18 cellular contexts compared by ENCODE assay signal in genomic region chr2:84768840-84769239, GRCh38.
DNase-seq lines count a peak whose midpoint lies in the region; ATAC-seq, FAIRE-seq and TF ChIP-seq lines count a peak whose summit lies in the region.
"Had no signal": no experiment of that assay in that cellular context is flagged by ENCODE, and none has a peak within 500 bp of the region (broad histone marks: within the 10 kb centered on the region; RNA-seq: fewer than 3 reads in every experiment).

No MANE protein-coding gene starts in this region.

- peaks cover 5% of the 10 kb centered on the region for H3K4me1 Mint-ChIP-seq in MCF 10A (ENCODE audit: insufficient read depth, unreplicated experiment)
- H3K4me1 Mint-ChIP-seq: IgD-negative memory B cell had no signal

- POLR2A ChIA-PET in MCF 10A (lab: Yijun Ruan, JAX), result no interaction called here

- H3K9me3 Mint-ChIP-seq in MCF 10A (ENCODE audit: unreplicated experiment), result peaks cover 19% of the 10 kb centered on the region

- intact Hi-C loops in MCF 10A (cut with micrococcal nuclease), result no loop called here
- intact Hi-C loops in breast epithelium (cut with DNase I; ENCODE audit: low total_unique reads), result no loop called here
- intact Hi-C loops in mammary epithelial cell (cut with micrococcal nuclease), result no loop called here

- DNase-seq in MCF 10A (ENCODE audit: unreplicated experiment) (peak; percentile 46), breast epithelium (ENCODE audit: low spot score in 2 of 2) (no peak), mammary epithelial cell (peak; percentile 54), keratinocyte (ENCODE audit: low read depth, low spot score) (peak; percentile 1), GM10266 (ENCODE audit: extremely low spot score) (no peak), CD1c-positive myeloid dendritic cell (ENCODE audit: extremely low spot score) (no peak)
- DNase-seq: CD4-positive, alpha-beta T cell; COR-L47; NCI-H187; NCI-H446 treated with DMSO at 0.1 percent for 48 hours; NCI-H526 treated with DMSO at 0.1 percent for 48 hours; T-cell had no signal

- H3K9ac ChIP-seq in mammary epithelial cell (ENCODE audit: insufficient read depth, low read length) (no peak overlapping the region), keratinocyte (ENCODE audit: control insufficient read depth, extremely low read depth, insufficient read depth, low read length) (no peak overlapping the region)

- no TSS peak for BruUV-seq in MCF 10A (replicated peaks; lab: Mats Ljungman, UMichigan)
- BruUV-seq in mammary epithelial cell (replicated peaks; lab: Mats Ljungman, UMichigan), result no TSS peak

- H3K4me3 ChIP-seq in breast epithelium, result no peak overlapping the region
- no peak overlapping the region for H3K4me3 ChIP-seq in mammary epithelial cell (replicated peaks in 1 of 3; ENCODE audit: insufficient read depth in 1 of 3, low read depth in 2 of 3, low read length in 3 of 3)
- no peak overlapping the region for H3K4me3 ChIP-seq in keratinocyte (ENCODE audit: control insufficient read depth in 2 of 3, extremely low read depth in 1 of 3, insufficient read depth in 2 of 3, low read depth in 1 of 3, low read length in 3 of 3)
- H3K4me3 ChIP-seq: SJCRH30 had no signal

- H3K27ac Mint-ChIP-seq in MCF 10A (ENCODE audit: low read depth, unreplicated experiment), result no peak overlapping the region
- H3K27ac Mint-ChIP-seq: CD4-positive, alpha-beta T cell had no signal

- H4K20me1 ChIP-seq in mammary epithelial cell (ENCODE audit: insufficient read depth, low read length), result no peaks in the 10 kb centered on the region
- no peaks in the 10 kb centered on the region for H4K20me1 ChIP-seq in keratinocyte (ENCODE audit: control insufficient read depth, extremely low read depth, insufficient read depth, low read length)

- H3K36me3 ChIP-seq in breast epithelium, result peaks cover 6% of the 10 kb centered on the region
- H3K36me3 ChIP-seq in mammary epithelial cell (ENCODE audit: insufficient read depth, low read length), result no peaks in the 10 kb centered on the region
- no peaks in the 10 kb centered on the region for H3K36me3 ChIP-seq in keratinocyte (ENCODE audit: control insufficient read depth in 2 of 2, extremely low read depth in 1 of 2, insufficient read depth in 2 of 2, low read length in 2 of 2)
- H3K36me3 ChIP-seq: SJCRH30 had no signal

- H3K27ac ChIP-seq in breast epithelium (no peak overlapping the region), mammary epithelial cell (ENCODE audit: insufficient read depth, low read depth, low read length) (no peak overlapping the region), keratinocyte (ENCODE audit: control insufficient read depth, insufficient read depth, low read length) (no peak overlapping the region)
- H3K27ac ChIP-seq: SJCRH30 had no signal

- FAIRE-seq in keratinocyte (lab: Jason Lieb, UNC), result no peak
- FAIRE-seq: GM12892, GM18507, RCC 7860 had no signal

- no peak overlapping the region for H3K4me2 ChIP-seq in mammary epithelial cell (ENCODE audit: insufficient read depth, low read depth, low read length)
- H3K4me2 ChIP-seq in keratinocyte (ENCODE audit: control insufficient read depth, extremely low read depth, insufficient read depth, low read depth, low read length), result no peak overlapping the region

- TF ChIP-seq CTCF in MCF 10A (IDR thresholded peaks at IDR 0.05; ENCODE audit: unreplicated experiment) (no peak), breast epithelium (IDR thresholded peaks at IDR 0.05) (no peak), mammary epithelial cell (conservative IDR thresholded peaks at IDR 0.05 in 1 of 2, IDR thresholded peaks at IDR 0.05 in 1 of 2; ENCODE audit: extremely low read depth in 1 of 2, insufficient read depth in 1 of 2, low read depth in 1 of 2, low read length in 2 of 2) (no peak), keratinocyte (optimal IDR thresholded peaks at IDR 0.05 in 1 of 3, IDR thresholded peaks at IDR 0.05 in 1 of 3, conservative IDR thresholded peaks at IDR 0.05 in 1 of 3; ENCODE audit: extremely low read depth in 1 of 3, insufficient read depth in 2 of 3, low read length in 3 of 3) (no peak), GM10266 (IDR thresholded peaks at IDR 0.05; ENCODE audit: control insufficient read depth, insufficient read depth, low read depth, missing control alignments) (no peak)

- H3K36me3 Mint-ChIP-seq in MCF 10A (ENCODE audit: insufficient read depth, unreplicated experiment), result no peaks in the 10 kb centered on the region

- H3K9me1 ChIP-seq in keratinocyte (ENCODE audit: control insufficient read depth, extremely low read depth, insufficient read depth, low read length), result no peaks in the 10 kb centered on the region

- H2AFZ ChIP-seq in mammary epithelial cell (ENCODE audit: low read depth, low read length) (no peak overlapping the region), keratinocyte (ENCODE audit: control insufficient read depth, low read length) (no peak overlapping the region)

- in situ Hi-C loops in mammary epithelial cell (cut with MboI; ENCODE audit: low sequenced_read_pairs in 2 of 2), result no loop called here

- dilution Hi-C loops in mammary epithelial cell (cut with HindIII; ENCODE audit: low sequenced_read_pairs) (no loop called here), keratinocyte (cut with MboI; ENCODE audit: extremely low pct_ligation_motif_present, low sequenced_read_pairs) (no loop called here)

- no peak for TF ChIP-seq POLR2A in breast epithelium (IDR thresholded peaks at IDR 0.05)

- peaks cover 11 to 33% of the 10 kb centered on the region in 2 donors for H3K9me3 ChIP-seq in breast epithelium
- peaks cover 2% of the 10 kb centered on the region for H3K9me3 ChIP-seq in mammary epithelial cell (replicated peaks; ENCODE audit: insufficient read depth, low read length)
- no peaks in the 10 kb centered on the region for H3K9me3 ChIP-seq in keratinocyte (ENCODE audit: control insufficient read depth, low read depth, low read length)

- no peaks in the 10 kb centered on the region for H3K4me1 ChIP-seq in breast epithelium
- no peaks in the 10 kb centered on the region for H3K4me1 ChIP-seq in mammary epithelial cell (ENCODE audit: insufficient read depth, low read length)
- no peaks in the 10 kb centered on the region for H3K4me1 ChIP-seq in keratinocyte (ENCODE audit: control insufficient read depth, extremely low read depth, insufficient read depth, low read length)
- H3K4me1 ChIP-seq: SJCRH30 had no signal

- H3K27me3 ChIP-seq in breast epithelium, result no peaks in the 10 kb centered on the region
- H3K27me3 ChIP-seq in mammary epithelial cell (ENCODE audit: insufficient read depth, low read length), result peaks cover 2% of the 10 kb centered on the region
- H3K27me3 ChIP-seq in keratinocyte (ENCODE audit: control insufficient read depth, extremely low read depth, insufficient read depth, low read length), result no peaks in the 10 kb centered on the region
- H3K27me3 ChIP-seq: SJCRH30 had no signal

- H3K79me2 ChIP-seq in mammary epithelial cell (ENCODE audit: insufficient read depth, low read length) (no peaks in the 10 kb centered on the region), keratinocyte (ENCODE audit: control insufficient read depth, insufficient read depth, low read length) (no peaks in the 10 kb centered on the region)

- H3K4me3 Mint-ChIP-seq in MCF 10A (ENCODE audit: unreplicated experiment), result no peak overlapping the region
- H3K4me3 Mint-ChIP-seq: CD4-positive, alpha-beta T cell; IgD-negative memory B cell; T-cell had no signal

- ATAC-seq in HG03457 (IDR thresholded peaks at IDR 0.05; ENCODE audit: unreplicated experiment), result no peak
- ATAC-seq: T-cell had no signal

- CTCF ChIA-PET in MCF 10A (lab: Yijun Ruan, JAX), result interaction anchor here (0.5 to 1.0 kb wide), 2 partner anchors 36 to 45 kb away, joined by 3 to 4 read pairs; no protein-coding TSS in a partner anchor
- CTCF ChIA-PET in mammary epithelial cell (lab: Charles Lee; ENCODE audit: low non-redundant PET), result no interaction called here

- WGBS in mammary epithelial cell (ENCODE audit: low coverage, missing lambda C conversion rate), result 85% methylated on average over 4 of the region's 4 CpGs

- no peaks in the 10 kb centered on the region for H3K27me3 Mint-ChIP-seq in MCF 10A (ENCODE audit: insufficient read depth, unreplicated experiment)
- H3K27me3 Mint-ChIP-seq: CD4-positive, alpha-beta T cell; T-cell had no signal

Comparison
In these comparisons a context has a peak if more than half of its experiments do, and no peak if none do; other contexts are left out.
1. DNase-seq: peak in MCF 10A (single experiment), mammary epithelial cell (single experiment) and keratinocyte (single experiment); none in breast epithelium (0 of 2), GM10266 (single experiment) and CD1c-positive myeloid dendritic cell (single experiment).